14 cellular contexts compared by ENCODE assay signal in genomic region chr12:124296295-124296915, GRCh38. TPM values are rescaled to one million over a fixed set of nuclear protein-coding genes. Genes with fewer than 3 reads are reported as not detected.
DNase-seq lines count a peak whose midpoint lies in the region; ATAC-seq and TF ChIP-seq lines count a peak whose summit lies in the region.
"Had no signal": no experiment of that assay in that cellular context is flagged by ENCODE, and none has a peak within 500 bp of the region (broad histone marks: within the 10 kb centered on the region; RNA-seq: fewer than 3 reads in every experiment).

No MANE protein-coding gene starts in this region.

- peaks cover 19 to 31% (median 20%) of the 10 kb centered on the region in 3 donors for H3K4me1 ChIP-seq in esophagus squamous epithelium
- H3K4me1 ChIP-seq: upper lobe of right lung had no signal

- peak overlapping the region in 3 of 4 donors; percentile 7 to 42 (median 39) for H3K4me3 ChIP-seq in esophagus squamous epithelium
- H3K4me3 ChIP-seq in coronary artery = no peak overlapping the region

- peak overlapping the region; percentile 71 for H3K4me3 Mint-ChIP-seq in neural crest cell
- H3K4me3 Mint-ChIP-seq: activated CD4-positive, alpha-beta T cell treated with anti-CD3 and anti-CD28 coated beads, Interleukin-2, amount 10 ng/mL, durations not matched to agents 7 days and 5 days; B cell had no signal

- no peak for ATAC-seq in GM19395 (IDR thresholded peaks at IDR 0.05; ENCODE audit: unreplicated experiment)
- no peak for ATAC-seq in GM21367 (IDR thresholded peaks at IDR 0.05; ENCODE audit: unreplicated experiment)

- no peaks in the 10 kb centered on the region for H3K9me3 Mint-ChIP-seq in neural crest cell
- H3K9me3 Mint-ChIP-seq: activated CD4-positive, alpha-beta T cell treated with anti-CD3 and anti-CD28 coated beads, Interleukin-2, amount 10 ng/mL, durations not matched to agents 7 days and 5 days had no signal

- peaks cover 63% of the 10 kb centered on the region for H3K27me3 Mint-ChIP-seq in neural crest cell (ENCODE audit: low read depth)

- no peak overlapping the region for H3K27ac Mint-ChIP-seq in neural crest cell (ENCODE audit: unreplicated experiment)
- H3K27ac Mint-ChIP-seq: activated CD4-positive, alpha-beta T cell treated with anti-CD3 and anti-CD28 coated beads, Interleukin-2, amount 10 ng/mL, durations not matched to agents 7 days and 5 days; B cell had no signal

- H3K27ac ChIP-seq in esophagus squamous epithelium (no peak overlapping the region), coronary artery (no peak overlapping the region)
- H3K27ac ChIP-seq: sigmoid colon, upper lobe of right lung had no signal

- H3K36me3 ChIP-seq in esophagus squamous epithelium = no peaks in the 10 kb centered on the region
- H3K36me3 ChIP-seq: sigmoid colon, upper lobe of right lung had no signal

- 3 to 39% methylated on average over 7 to 13 of the region's 21 CpGs for WGBS in esophagus squamous epithelium, 2 donors

- H3K9me3 ChIP-seq in esophagus squamous epithelium = no peaks in the 10 kb centered on the region
- H3K9me3 ChIP-seq: sigmoid colon, upper lobe of right lung had no signal

- DNase-seq in AG08395 (ENCODE audit: low spot score) (peak; percentile 24), NCI-H226 (peak; percentile 85), esophagus squamous epithelium (lab: John Stamatoyannopoulos, UW) (no peak), neural crest cell (ENCODE audit: low read depth, low spot score) (no peak), coronary artery (ENCODE audit: low spot score) (no peak), GF-D8 (lab: John Stamatoyannopoulos, UW) (no peak)
- DNase-seq: activated CD4-positive, alpha-beta T cell treated with anti-CD3 and anti-CD28 coated beads, Interleukin-2, amount 10 ng/mL, durations not matched to agents 7 days and 5 days; activated effector memory CD4-positive, alpha-beta T cell treated with anti-CD3 and anti-CD28 coated beads, Interleukin-2, amount 50 U/mL, for 16 hours; NCI-H1694 treated with DMSO at 0.1 percent for 48 hours; sigmoid colon; upper lobe of right lung had no signal

- intact Hi-C loops in esophagus squamous epithelium (cut with DNase I) = no loop called here

- peaks cover 0 to 87% (median 4%) of the 10 kb centered on the region in 4 donors for H3K27me3 ChIP-seq in esophagus squamous epithelium

- peaks cover 24% of the 10 kb centered on the region for H3K4me1 Mint-ChIP-seq in neural crest cell
- H3K4me1 Mint-ChIP-seq: activated CD4-positive, alpha-beta T cell treated with anti-CD3 and anti-CD28 coated beads, Interleukin-2, amount 10 ng/mL, durations not matched to agents 7 days and 5 days had no signal

- no peaks in the 10 kb centered on the region for H3K36me3 Mint-ChIP-seq in neural crest cell (ENCODE audit: low read depth)

- TF ChIP-seq CTCF in esophagus squamous epithelium (IDR thresholded peaks at IDR 0.05) (no peak), neural crest cell (conservative IDR thresholded peaks at IDR 0.05) (no peak), coronary artery (IDR thresholded peaks at IDR 0.05) (no peak)

- no peak for TF ChIP-seq POLR2A in esophagus squamous epithelium (IDR thresholded peaks at IDR 0.05)

RNA-seq across cellular contexts. Expression of gene RFLNA, which starts 1.5 kb away (rescaled TPM):
- under 1 TPM in 3 of 4 donors, not detected in 1; 0.23 to 0.57 (median 0.45) TPM for total RNA-seq in esophagus squamous epithelium
- 2.1 and 2.8 TPM in 2 replicates for total RNA-seq in neural crest cell
- total RNA-seq: activated CD4-positive, alpha-beta T cell treated with anti-CD3 and anti-CD28 coated beads, Interleukin-2, amount 10 ng/mL, durations not matched to agents 7 days and 5 days; B cell had no signal

Comparison
In these comparisons a context has a peak if more than half of its experiments do, and no peak if none do; other contexts are left out.
1. DNase-seq: peak in AG08395 (single experiment) and NCI-H226 (single experiment); none in esophagus squamous epithelium (single experiment), neural crest cell (single experiment), coronary artery (single experiment) and GF-D8 (single experiment).